11 cellular contexts compared by ENCODE assay signal in the genomic region with DNA sequence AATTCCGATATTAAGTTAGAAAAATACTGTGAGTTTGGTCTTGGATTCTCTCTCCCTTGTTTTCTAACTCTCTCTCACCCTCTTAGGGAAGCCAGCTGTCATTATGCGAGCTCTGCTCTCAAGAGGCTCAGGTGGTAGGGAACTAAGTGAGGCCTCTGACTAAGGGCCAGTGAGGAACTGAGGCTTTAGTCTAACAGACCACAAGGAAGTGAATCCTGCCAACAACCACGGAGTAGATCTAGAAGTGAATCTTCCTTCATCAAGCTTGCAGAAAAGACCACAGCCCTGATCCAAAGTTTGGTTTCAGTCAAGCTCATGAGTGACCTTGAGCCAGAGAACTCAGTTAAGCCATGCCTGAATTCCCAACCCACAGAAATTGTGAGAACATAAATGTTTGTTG.
DNase-seq lines count a peak whose midpoint lies in the region; ATAC-seq lines count a peak whose summit lies in the region.
"Had no signal": no experiment of that assay in that cellular context is flagged by ENCODE, and none has a peak within 500 bp of the region (broad histone marks: within the 10 kb centered on the region; RNA-seq: fewer than 3 reads in every experiment).

No MANE protein-coding gene starts in this region.

- DNase-seq in NCI-H510A treated with DMSO at 0.1 percent for 48 hours (lab: John Stamatoyannopoulos, UW) (peak; percentile 51), myocyte (ENCODE audit: low read depth) (peak; percentile 6), NCI-H774 (lab: John Stamatoyannopoulos, UW) (no peak)
- no peak for DNase-seq in activated CD8-positive, alpha-beta memory T cell treated with anti-CD3 and anti-CD28 coated beads, Interleukin-2, amount 50 U/mL, for 4 hours
- no peak for DNase-seq in stimulated activated CD4-positive, alpha-beta T cell treated with anti-CD3 and anti-CD28 coated beads, Interleukin-15, amount 100 ng/mL, for 24 hours
- DNase-seq: CD4-positive, alpha-beta memory T cell; GDM1; NCI-H1694 had no signal

- ATAC-seq in GM19438 (IDR thresholded peaks at IDR 0.05; ENCODE audit: low read depth, unreplicated experiment) (peak; percentile 80), HG02885 (IDR thresholded peaks at IDR 0.05; ENCODE audit: poor library complexity, unreplicated experiment) (peak; percentile 65), HG03354 (IDR thresholded peaks at IDR 0.05; ENCODE audit: poor library complexity, severe bottlenecking, unreplicated experiment) (no peak)

Comparison
In these comparisons a context has a peak if more than half of its experiments do, and no peak if none do; other contexts are left out.
1. DNase-seq: peak in NCI-H510A treated with DMSO at 0.1 percent for 48 hours (single experiment) and myocyte (single experiment); none in activated CD8-positive, alpha-beta memory T cell treated with anti-CD3 and anti-CD28 coated beads, Interleukin-2, amount 50 U/mL, for 4 hours (single experiment), NCI-H774 (single experiment) and stimulated activated CD4-positive, alpha-beta T cell treated with anti-CD3 and anti-CD28 coated beads, Interleukin-15, amount 100 ng/mL, for 24 hours (single experiment).